In the genomic region with DNA sequence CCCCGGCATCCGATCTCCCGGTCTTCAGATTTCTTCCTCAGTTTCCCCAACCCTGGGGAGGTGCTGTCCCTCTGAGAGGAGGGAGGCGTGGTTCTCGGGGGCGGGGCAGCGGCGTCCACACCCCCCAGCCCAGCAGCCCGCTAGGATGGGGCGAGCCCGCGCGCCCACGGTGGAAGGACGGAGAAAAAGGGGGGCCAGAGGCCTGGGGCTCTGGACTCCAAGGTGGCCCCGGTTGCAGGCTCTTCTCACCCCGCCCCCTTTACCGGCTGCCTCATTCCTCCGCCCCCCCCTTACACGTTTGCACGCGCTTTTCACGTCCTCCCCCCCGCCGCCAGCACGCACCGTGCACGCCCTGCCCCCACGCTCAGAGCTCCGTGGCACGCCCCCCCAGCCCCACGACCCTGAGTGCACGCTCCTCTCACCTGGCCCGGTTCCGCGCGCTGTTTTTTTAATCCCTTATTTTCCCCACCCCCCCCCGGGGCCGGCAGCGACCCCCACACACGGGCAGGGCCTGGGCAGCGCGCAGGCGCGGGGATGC, we compare ENCODE assay signal across 1 cellular context.
A peak's percentile ranks its signal among the peaks of the same experiment; 100 is the strongest.
TF ChIP-seq lines count a peak whose summit lies in the region.

No MANE protein-coding gene starts in this region.

TF ChIP-seq in K562, 482 proteins besides CTCF, POLR2A, EP300 and RAD21 (continues in another document):
- TF ChIP-seq NRF1 (conservative IDR thresholded peaks at IDR 0.05 in 1 of 2, IDR thresholded peaks at IDR 0.05 in 1 of 2) (no peak), SAP30 (IDR thresholded peaks at IDR 0.05; ENCODE audit: borderline replicate concordance, insufficient read depth, low read depth, low read length, poor library complexity, severe bottlenecking) (peak; percentile 61), MNT (conservative IDR thresholded peaks at IDR 0.05) (peak; percentile 46 to 71), ZNF316 (IDR thresholded peaks at IDR 0.05) (no peak), ZNF436 (CRISPR knock-in tag; IDR thresholded peaks at IDR 0.05) (no peak), BCL6 (CRISPR knock-in tag; IDR thresholded peaks at IDR 0.05) (no peak), ZSCAN32 (CRISPR knock-in tag; IDR thresholded peaks at IDR 0.05) (0 out of 2 replicates have a peak, but pooled peaks have one; percentile 0), CREB1 (IDR thresholded peaks at IDR 0.05) (peak; percentile 2; the same call in 1 of the 2 replicates), CREB1 (CRISPR knock-in tag; IDR thresholded peaks at IDR 0.05) (peak; percentile 21; the same call in 1 of the 2 replicates), ERF (CRISPR knock-in tag; IDR thresholded peaks at IDR 0.05) (no peak), ZNF174 (CRISPR knock-in tag; IDR thresholded peaks at IDR 0.05) (no peak), CREBBP (IDR thresholded peaks at IDR 0.05; ENCODE audit: low read depth, low read length) (no peak), GATAD2A (IDR thresholded peaks at IDR 0.05) (peak; percentile 13; the same call in 1 of the 2 replicates), KLF13 (tag; IDR thresholded peaks at IDR 0.05; ENCODE audit: borderline replicate concordance, low read depth) (peak; percentile 78; the same call in 1 of the 2 replicates), CEBPG (CRISPR knock-in tag; IDR thresholded peaks at IDR 0.05) (no peak), CEBPG (tag; conservative IDR thresholded peaks at IDR 0.05 in 1 of 2, IDR thresholded peaks at IDR 0.05 in 1 of 2) (no peak), MEIS2 (IDR thresholded peaks at IDR 0.05; ENCODE audit: partially characterized antibody) (no peak), RBFOX2 (IDR thresholded peaks at IDR 0.05; ENCODE audit: low read depth, low read length) (peak; percentile 23; the same call in 1 of the 2 replicates), ASH1L (IDR thresholded peaks at IDR 0.05; ENCODE audit: borderline replicate concordance, low read depth, partially characterized antibody) (no peak), TBP (optimal IDR thresholded peaks at IDR 0.05; ENCODE audit: low read depth, low read length) (no peak), SREBF1 (IDR thresholded peaks at IDR 0.05; ENCODE audit: borderline replicate concordance, low read depth, low read length) (no peak), ZNF77 (CRISPR knock-in tag; IDR thresholded peaks at IDR 0.05) (0 out of 2 replicates have a peak, but pooled peaks have one; percentile 46), YBX1 (IDR thresholded peaks at IDR 0.05) (no peak), BRD9 (IDR thresholded peaks at IDR 0.05; ENCODE audit: low read depth, partially characterized antibody) (no peak), KAT7 (CRISPR knock-in tag; IDR thresholded peaks at IDR 0.05; ENCODE audit: borderline replicate concordance) (0 out of 2 replicates have a peak, but pooled peaks have one; percentile 4), HNRNPH1 (optimal IDR thresholded peaks at IDR 0.05; ENCODE audit: low read depth, low read length) (no peak), SUPT5H (IDR thresholded peaks at IDR 0.05) (peak; percentile 27), GABPB2 (CRISPR knock-in tag; conservative IDR thresholded peaks at IDR 0.05) (peak; percentile 49; the same call in 1 of the 2 replicates), FOXJ2 (tag; IDR thresholded peaks at IDR 0.05) (peak; percentile 15; the same call in 1 of the 2 replicates), MYC (IDR thresholded peaks at IDR 0.05; ENCODE audit: low read depth, low read length) (no peak), MYC (CRISPR knock-in tag; IDR thresholded peaks at IDR 0.05; ENCODE audit: borderline replicate concordance, low read depth) (peak; percentile 86; the same call in 1 of the 2 replicates), ZFPM2 (CRISPR knock-in tag; IDR thresholded peaks at IDR 0.05) (0 out of 2 replicates have a peak, but pooled peaks have one; percentile 9), KDM2B (CRISPR knock-in tag; IDR thresholded peaks at IDR 0.05) (no peak), NONO (IDR thresholded peaks at IDR 0.05; ENCODE audit: low read depth in 2 of 2, low read length in 1 of 2) (peak in 1 of 2 experiments; percentile 55; a peak in 1 of 4 replicates), SIN3A (IDR thresholded peaks at IDR 0.05; ENCODE audit: borderline replicate concordance in 2 of 2, control insufficient read depth in 1 of 2, low read depth in 2 of 2, low read length in 2 of 2) (peak in 1 of 2 experiments; percentile 69; a peak in 2 of 4 replicates), MAZ (CRISPR knock-in tag; conservative IDR thresholded peaks at IDR 0.05 in 1 of 2, IDR thresholded peaks at IDR 0.05 in 1 of 2) (peak; percentile 19 to 77), ARID4B (CRISPR knock-in tag; IDR thresholded peaks at IDR 0.05) (peak; percentile 59), HDAC3 (IDR thresholded peaks at IDR 0.05; ENCODE audit: borderline replicate concordance, partially characterized antibody) (no peak), ZNF41 (CRISPR knock-in tag; conservative IDR thresholded peaks at IDR 0.05) (no peak), ZNF589 (CRISPR knock-in tag; IDR thresholded peaks at IDR 0.05; ENCODE audit: low read depth) (0 out of 2 replicates have a peak, but pooled peaks have one; percentile 38), LARP7 (IDR thresholded peaks at IDR 0.05) (no peak), POLR2G (IDR thresholded peaks at IDR 0.05; ENCODE audit: low read depth, low read length) (peak; percentile 64), PHF21A (IDR thresholded peaks at IDR 0.05; ENCODE audit: borderline replicate concordance, low read depth) (no peak), DMBX1 (CRISPR knock-in tag; IDR thresholded peaks at IDR 0.05; ENCODE audit: borderline replicate concordance) (no peak), BCOR (IDR thresholded peaks at IDR 0.05) (peak; percentile 75), YY1 (IDR thresholded peaks at IDR 0.05; ENCODE audit: borderline replicate concordance in 1 of 3, control insufficient read depth in 1 of 3, extremely low read depth in 1 of 3, insufficient read depth in 3 of 3, insufficient read length in 1 of 3, insufficient replicate concordance in 2 of 3, low read depth in 1 of 3, low read length in 2 of 3) (peak in 1 of 3 experiments; percentile 9), ZNF695 (CRISPR knock-in tag; IDR thresholded peaks at IDR 0.05) (no peak), ZNF143 (CRISPR knock-in tag; IDR thresholded peaks at IDR 0.05) (no peak), RBM22 (IDR thresholded peaks at IDR 0.05; ENCODE audit: low read depth, low read length, poor library complexity, severe bottlenecking) (peak; percentile 80)
- TF ChIP-seq, protein P1, sequence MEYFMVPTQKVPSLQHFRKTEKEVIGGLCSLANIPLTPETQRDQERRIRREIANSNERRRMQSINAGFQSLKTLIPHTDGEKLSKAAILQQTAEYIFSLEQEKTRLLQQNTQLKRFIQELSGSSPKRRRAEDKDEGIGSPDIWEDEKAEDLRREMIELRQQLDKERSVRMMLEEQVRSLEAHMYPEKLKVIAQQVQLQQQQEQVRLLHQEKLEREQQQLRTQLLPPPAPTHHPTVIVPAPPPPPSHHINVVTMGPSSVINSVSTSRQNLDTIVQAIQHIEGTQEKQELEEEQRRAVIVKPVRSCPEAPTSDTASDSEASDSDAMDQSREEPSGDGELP (CRISPR knock-in tag; IDR thresholded peaks at IDR 0.05; ENCODE audit: borderline replicate concordance) = peak; percentile 71
- TF ChIP-seq, protein P2, sequence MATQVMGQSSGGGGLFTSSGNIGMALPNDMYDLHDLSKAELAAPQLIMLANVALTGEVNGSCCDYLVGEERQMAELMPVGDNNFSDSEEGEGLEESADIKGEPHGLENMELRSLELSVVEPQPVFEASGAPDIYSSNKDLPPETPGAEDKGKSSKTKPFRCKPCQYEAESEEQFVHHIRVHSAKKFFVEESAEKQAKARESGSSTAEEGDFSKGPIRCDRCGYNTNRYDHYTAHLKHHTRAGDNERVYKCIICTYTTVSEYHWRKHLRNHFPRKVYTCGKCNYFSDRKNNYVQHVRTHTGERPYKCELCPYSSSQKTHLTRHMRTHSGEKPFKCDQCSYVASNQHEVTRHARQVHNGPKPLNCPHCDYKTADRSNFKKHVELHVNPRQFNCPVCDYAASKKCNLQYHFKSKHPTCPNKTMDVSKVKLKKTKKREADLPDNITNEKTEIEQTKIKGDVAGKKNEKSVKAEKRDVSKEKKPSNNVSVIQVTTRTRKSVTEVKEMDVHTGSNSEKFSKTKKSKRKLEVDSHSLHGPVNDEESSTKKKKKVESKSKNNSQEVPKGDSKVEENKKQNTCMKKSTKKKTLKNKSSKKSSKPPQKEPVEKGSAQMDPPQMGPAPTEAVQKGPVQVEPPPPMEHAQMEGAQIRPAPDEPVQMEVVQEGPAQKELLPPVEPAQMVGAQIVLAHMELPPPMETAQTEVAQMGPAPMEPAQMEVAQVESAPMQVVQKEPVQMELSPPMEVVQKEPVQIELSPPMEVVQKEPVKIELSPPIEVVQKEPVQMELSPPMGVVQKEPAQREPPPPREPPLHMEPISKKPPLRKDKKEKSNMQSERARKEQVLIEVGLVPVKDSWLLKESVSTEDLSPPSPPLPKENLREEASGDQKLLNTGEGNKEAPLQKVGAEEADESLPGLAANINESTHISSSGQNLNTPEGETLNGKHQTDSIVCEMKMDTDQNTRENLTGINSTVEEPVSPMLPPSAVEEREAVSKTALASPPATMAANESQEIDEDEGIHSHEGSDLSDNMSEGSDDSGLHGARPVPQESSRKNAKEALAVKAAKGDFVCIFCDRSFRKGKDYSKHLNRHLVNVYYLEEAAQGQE (CRISPR knock-in tag; IDR thresholded peaks at IDR 0.05; ENCODE audit: low read depth) = peak; percentile 79; the same call in 1 of the 2 replicates
- TF ChIP-seq, protein P3, sequence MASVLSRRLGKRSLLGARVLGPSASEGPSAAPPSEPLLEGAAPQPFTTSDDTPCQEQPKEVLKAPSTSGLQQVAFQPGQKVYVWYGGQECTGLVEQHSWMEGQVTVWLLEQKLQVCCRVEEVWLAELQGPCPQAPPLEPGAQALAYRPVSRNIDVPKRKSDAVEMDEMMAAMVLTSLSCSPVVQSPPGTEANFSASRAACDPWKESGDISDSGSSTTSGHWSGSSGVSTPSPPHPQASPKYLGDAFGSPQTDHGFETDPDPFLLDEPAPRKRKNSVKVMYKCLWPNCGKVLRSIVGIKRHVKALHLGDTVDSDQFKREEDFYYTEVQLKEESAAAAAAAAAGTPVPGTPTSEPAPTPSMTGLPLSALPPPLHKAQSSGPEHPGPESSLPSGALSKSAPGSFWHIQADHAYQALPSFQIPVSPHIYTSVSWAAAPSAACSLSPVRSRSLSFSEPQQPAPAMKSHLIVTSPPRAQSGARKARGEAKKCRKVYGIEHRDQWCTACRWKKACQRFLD (CRISPR knock-in tag; IDR thresholded peaks at IDR 0.05) = peak; percentile 89; the same call in 1 of the 2 replicates
- TF ChIP-seq, protein P4, sequence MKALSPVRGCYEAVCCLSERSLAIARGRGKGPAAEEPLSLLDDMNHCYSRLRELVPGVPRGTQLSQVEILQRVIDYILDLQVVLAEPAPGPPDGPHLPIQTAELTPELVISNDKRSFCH (CRISPR knock-in tag; IDR thresholded peaks at IDR 0.05) = no peak
- TF ChIP-seq, protein P4 (tag; IDR thresholded peaks at IDR 0.05) = 0 out of 2 replicates have a peak, but pooled peaks have one; percentile 6
- TF ChIP-seq, protein P5, sequence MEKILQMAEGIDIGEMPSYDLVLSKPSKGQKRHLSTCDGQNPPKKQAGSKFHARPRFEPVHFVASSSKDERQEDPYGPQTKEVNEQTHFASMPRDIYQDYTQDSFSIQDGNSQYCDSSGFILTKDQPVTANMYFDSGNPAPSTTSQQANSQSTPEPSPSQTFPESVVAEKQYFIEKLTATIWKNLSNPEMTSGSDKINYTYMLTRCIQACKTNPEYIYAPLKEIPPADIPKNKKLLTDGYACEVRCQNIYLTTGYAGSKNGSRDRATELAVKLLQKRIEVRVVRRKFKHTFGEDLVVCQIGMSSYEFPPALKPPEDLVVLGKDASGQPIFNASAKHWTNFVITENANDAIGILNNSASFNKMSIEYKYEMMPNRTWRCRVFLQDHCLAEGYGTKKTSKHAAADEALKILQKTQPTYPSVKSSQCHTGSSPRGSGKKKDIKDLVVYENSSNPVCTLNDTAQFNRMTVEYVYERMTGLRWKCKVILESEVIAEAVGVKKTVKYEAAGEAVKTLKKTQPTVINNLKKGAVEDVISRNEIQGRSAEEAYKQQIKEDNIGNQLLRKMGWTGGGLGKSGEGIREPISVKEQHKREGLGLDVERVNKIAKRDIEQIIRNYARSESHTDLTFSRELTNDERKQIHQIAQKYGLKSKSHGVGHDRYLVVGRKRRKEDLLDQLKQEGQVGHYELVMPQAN (IDR thresholded peaks at IDR 0.05; ENCODE audit: borderline replicate concordance) = peak; percentile 31; the same call in 1 of the 2 replicates
